Comparison of ENCODE assay signal across 21 cellular contexts in the genomic region with DNA sequence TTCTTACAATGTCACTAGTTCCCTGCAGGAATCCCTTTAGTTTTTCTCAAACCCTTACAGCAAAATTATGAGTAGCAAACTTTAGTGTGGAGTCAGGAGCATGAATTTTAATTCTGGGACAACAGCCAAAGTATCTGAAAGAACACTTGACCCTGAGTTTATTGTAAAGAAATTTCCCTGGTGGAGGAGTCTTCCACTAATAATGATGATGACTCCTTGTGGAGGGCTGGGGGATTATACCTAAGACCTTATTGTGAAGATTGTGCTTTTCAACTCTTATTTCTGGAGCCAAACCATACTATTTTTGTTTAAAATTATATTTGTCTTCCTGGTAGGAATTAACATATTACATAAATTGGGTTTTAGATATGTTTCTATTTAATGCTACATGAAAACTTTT.
DNase-seq lines count a peak whose midpoint lies in the region; ATAC-seq and TF ChIP-seq lines count a peak whose summit lies in the region.
"Had no signal": no experiment of that assay in that cellular context is flagged by ENCODE, and none has a peak within 500 bp of the region (broad histone marks: within the 10 kb centered on the region; RNA-seq: fewer than 3 reads in every experiment).

No MANE protein-coding gene starts in this region.

- H3K9me3 ChIP-seq in Loucy (ENCODE audit: insufficient read depth, low read depth, low read length): no peaks in the 10 kb centered on the region
- H3K9me3 ChIP-seq: ascending aorta, thyroid gland had no signal

- H4K20me1 ChIP-seq in Loucy (ENCODE audit: insufficient read depth, low read length, poor library complexity, severe bottlenecking): no peaks in the 10 kb centered on the region

- H3K4me1 Mint-ChIP-seq in nephron (peaks cover 33% of the 10 kb centered on the region), nephron progenitor cell (peaks cover 19% of the 10 kb centered on the region)

- TF ChIP-seq CTCF in Loucy (conservative IDR thresholded peaks at IDR 0.05; ENCODE audit: low read length) (peak; percentile 45), astrocyte of the spinal cord (IDR thresholded peaks at IDR 0.05; ENCODE audit: low read depth, low read length) (peak; percentile 21), nephron (IDR thresholded peaks at IDR 0.05; ENCODE audit: unreplicated experiment in 3 of 3) (peak in 2 of 3 experiments; percentile 17 to 19), nephron progenitor cell (IDR thresholded peaks at IDR 0.05) (no peak)

- H3K9me3 Mint-ChIP-seq in nephron: no peaks in the 10 kb centered on the region
- H3K9me3 Mint-ChIP-seq in nephron progenitor cell: no peaks in the 10 kb centered on the region

- H3K27ac Mint-ChIP-seq in nephron (peak overlapping the region in 2 of 3 experiments; percentile 6 to 80), nephron progenitor cell (no peak overlapping the region)

- in situ Hi-C loops in astrocyte of the spinal cord (cut with HindIII; ENCODE audit: low sequenced_read_pairs): no loop called here

- no peaks in the 10 kb centered on the region for H3K36me3 ChIP-seq in Loucy (ENCODE audit: insufficient read depth, low read length)
- H3K36me3 ChIP-seq: ascending aorta, thyroid gland had no signal

- H3K4me1 ChIP-seq in Loucy (ENCODE audit: insufficient read depth, low read length, poor library complexity, severe bottlenecking): peaks cover 60% of the 10 kb centered on the region
- H3K4me1 ChIP-seq: ascending aorta, thyroid gland had no signal

- H3K27me3 Mint-ChIP-seq in nephron (ENCODE audit: low read depth) (peaks cover 15% of the 10 kb centered on the region), nephron progenitor cell (ENCODE audit: low read depth, poor library complexity) (peaks cover 3% of the 10 kb centered on the region)

- H3K27me3 ChIP-seq in Loucy (ENCODE audit: insufficient read depth, low read length, poor library complexity, severe bottlenecking): no peaks in the 10 kb centered on the region
- H3K27me3 ChIP-seq: ascending aorta, thyroid gland had no signal

- intact Hi-C loops in left ventricle myocardium superior (cut with micrococcal nuclease): no loop called here

- no peaks in the 10 kb centered on the region for H3K9me2 ChIP-seq in Loucy (replicated peaks; ENCODE audit: low read depth, low read length)

- DNase-seq in DMS79 treated with DMSO at 0.1 percent for 48 hours (lab: John Stamatoyannopoulos, UW): peak; percentile 63
- peak; percentile 3 for DNase-seq in astrocyte of the spinal cord (ENCODE audit: low read depth, low spot score)
- no peak for DNase-seq in activated gamma-delta T cell (lab: John Stamatoyannopoulos, UW)
- DNase-seq in nephron progenitor cell: no peak
- DNase-seq in left ventricle myocardium superior: no peak
- DNase-seq: activated CD4-positive, CD25-positive, alpha-beta regulatory T cell treated with anti-CD3 and anti-CD28 coated beads, Interleukin-2, amount 50 U/mL, for 72 hours; activated naive CD4-positive, alpha-beta T cell treated with Interleukin-2 at 50 U/mL for 16 hours; foreskin melanocyte; NCI-H2081; NCI-H526 treated with DMSO at 0.1 percent for 48 hours; nucleus accumbens; stimulated activated naive CD4-positive, alpha-beta T cell; thyroid gland had no signal

- no peaks in the 10 kb centered on the region for H3K36me3 Mint-ChIP-seq in nephron (ENCODE audit: low read depth)
- H3K36me3 Mint-ChIP-seq in nephron progenitor cell (ENCODE audit: low read depth): no peaks in the 10 kb centered on the region

- H3K4me3 Mint-ChIP-seq in nephron: no peak overlapping the region
- H3K4me3 Mint-ChIP-seq in nephron progenitor cell: no peak overlapping the region

- H3K4me3 ChIP-seq in Loucy (ENCODE audit: low read length, poor library complexity, severe bottlenecking) (no peak overlapping the region), astrocyte of the spinal cord (ENCODE audit: low read depth, low read length) (no peak overlapping the region)
- H3K4me3 ChIP-seq: ascending aorta, SK-N-MC, thyroid gland had no signal

- H3K9ac ChIP-seq in Loucy (ENCODE audit: low read depth, low read length, poor library complexity, severe bottlenecking): no peak overlapping the region

- H3K79me2 ChIP-seq in Loucy (ENCODE audit: insufficient read depth, low read length): no peaks in the 10 kb centered on the region

- no peak overlapping the region for H2AFZ ChIP-seq in Loucy (ENCODE audit: low read length)

- peak overlapping the region; percentile 41 for H3K4me2 ChIP-seq in Loucy (ENCODE audit: low read depth, low read length, poor library complexity, severe bottlenecking)

- ATAC-seq in HG02840 (IDR thresholded peaks at IDR 0.05; ENCODE audit: low FRiP score, unreplicated experiment): no peak
- no peak for ATAC-seq in left ventricle myocardium superior
- ATAC-seq: HepG2, left lobe of liver, sciatic nerve had no signal

- H3F3A ChIP-seq in Loucy (ENCODE audit: low read depth): peaks cover 8% of the 10 kb centered on the region

Comparison
In these comparisons a context has a peak if more than half of its experiments do, and no peak if none do; other contexts are left out.
1. DNase-seq: peak in DMS79 treated with DMSO at 0.1 percent for 48 hours (single experiment) and astrocyte of the spinal cord (single experiment); none in activated gamma-delta T cell (single experiment), nephron progenitor cell (single experiment) and left ventricle myocardium superior (single experiment).